Comparison of ENCODE assay signal across 25 cellular contexts in genomic region chr10:12896251-12896650, GRCh38.
"Had no signal": no experiment of that assay in that cellular context is flagged by ENCODE, and none has a peak within 500 bp of the region (broad histone marks: within the 10 kb centered on the region; RNA-seq: fewer than 3 reads in every experiment).

No MANE protein-coding gene starts in this region.

- ATAC-seq: effector memory CD8-positive, alpha-beta T cell; esophagus mucosa; foreskin keratinocyte; gastrocnemius medialis; gastroesophageal sphincter; heart left ventricle; heart right ventricle had no signal

- H3K4me3 ChIP-seq: colonic mucosa, coronary artery, dorsolateral prefrontal cortex, esophagus muscularis mucosa, esophagus squamous epithelium, gastrocnemius medialis, gastroesophageal sphincter, heart left ventricle, heart right ventricle had no signal

- H3K27ac ChIP-seq: colonic mucosa, coronary artery, dorsolateral prefrontal cortex, epithelial cell of prostate, esophagus muscularis mucosa, esophagus squamous epithelium, foreskin keratinocyte, gastrocnemius medialis, gastroesophageal sphincter, heart left ventricle, heart right ventricle had no signal

- H3K27me3 ChIP-seq: colonic mucosa, dorsolateral prefrontal cortex, esophagus muscularis mucosa, gastrocnemius medialis, gastroesophageal sphincter, heart left ventricle had no signal

- H3K27ac Mint-ChIP-seq: dendritic cell treated with granulocyte-macrophage colony-stimulating factor and Interleukin-4, amounts not matched to agents 40 ng/mL and 50 ng/mL, for 4 days; effector memory CD8-positive, alpha-beta T cell; endodermal cell had no signal

- H3K36me3 ChIP-seq: colonic mucosa, gastrocnemius medialis, heart right ventricle had no signal

- DNase-seq: colonic mucosa; cortex of kidney; dermis blood vessel endothelial cell; dorsolateral prefrontal cortex; effector CD4-positive, alpha-beta T cell; effector CD8-positive, alpha-beta T cell; effector memory CD4-positive, alpha-beta T cell; effector memory CD8-positive, alpha-beta T cell; erythroblast; esophagus squamous epithelium; foreskin fibroblast; foreskin keratinocyte; foreskin melanocyte; gastrocnemius medialis; glutamatergic neuron; head of caudate nucleus; heart left ventricle; heart right ventricle had no signal

- H3K4me3 Mint-ChIP-seq: dendritic cell treated with granulocyte-macrophage colony-stimulating factor and Interleukin-4, amounts not matched to agents 40 ng/mL and 50 ng/mL, for 4 days; effector memory CD8-positive, alpha-beta T cell; endodermal cell had no signal

- H3K4me1 ChIP-seq: colonic mucosa, esophagus muscularis mucosa, esophagus squamous epithelium, foreskin keratinocyte, gastrocnemius medialis, gastroesophageal sphincter, heart left ventricle, heart right ventricle had no signal

- H3K4me1 Mint-ChIP-seq: endodermal cell had no signal

- H3K27me3 Mint-ChIP-seq: dendritic cell treated with granulocyte-macrophage colony-stimulating factor and Interleukin-4, amounts not matched to agents 40 ng/mL and 50 ng/mL, for 4 days had no signal

- H3K9me3 ChIP-seq: colonic mucosa, gastrocnemius medialis had no signal
